Comparison of ENCODE assay signal across 14 cellular contexts in genomic region chr12:104524433-104524832, GRCh38.
"Had no signal": no experiment of that assay in that cellular context is flagged by ENCODE, and none has a peak within 500 bp of the region (broad histone marks: within the 10 kb centered on the region; RNA-seq: fewer than 3 reads in every experiment).

No MANE protein-coding gene starts in this region.

- H3K36me3 ChIP-seq: esophagus muscularis mucosa, left lung, thoracic aorta had no signal

- DNase-seq: activated CD4-positive, alpha-beta T cell treated with anti-CD3 and anti-CD28 coated beads, Interleukin-2, amount 10 ng/mL, durations not matched to agents 7 days and 5 days; activated CD4-positive, CD25-positive, alpha-beta regulatory T cell; activated naive CD4-positive, alpha-beta T cell treated with anti-CD3 and anti-CD28 coated beads, Interleukin-2, amount 50 U/mL, for 16 hours; dorsolateral prefrontal cortex; hippocampal formation; kidney; left lung; mammary epithelial cell; naive thymus-derived CD4-positive, alpha-beta T cell; nucleus accumbens; stimulated activated CD4-positive, alpha-beta T cell treated with anti-CD3 and anti-CD28 coated beads, Interleukin-15, amount 100 ng/mL, for 24 hours; stimulated activated CD4-positive, alpha-beta T cell treated with anti-CD3 and anti-CD28 coated beads, Interleukin-4, amount 100 ng/mL, for 24 hours had no signal

- H3K27me3 Mint-ChIP-seq: activated CD4-positive, alpha-beta T cell treated with anti-CD3 and anti-CD28 coated beads, Interleukin-2, amount 10 ng/mL, durations not matched to agents 7 days and 5 days; naive thymus-derived CD4-positive, alpha-beta T cell had no signal

- H3K9me3 ChIP-seq: esophagus muscularis mucosa, left lung, thoracic aorta had no signal

- H3K27ac Mint-ChIP-seq: activated CD4-positive, alpha-beta T cell treated with anti-CD3 and anti-CD28 coated beads, Interleukin-2, amount 10 ng/mL, durations not matched to agents 7 days and 5 days had no signal

- H3K4me3 Mint-ChIP-seq: activated CD4-positive, alpha-beta T cell treated with anti-CD3 and anti-CD28 coated beads, Interleukin-2, amount 10 ng/mL, durations not matched to agents 7 days and 5 days had no signal

- H3K27ac ChIP-seq: dorsolateral prefrontal cortex, esophagus muscularis mucosa, thoracic aorta had no signal

- ATAC-seq: naive thymus-derived CD4-positive, alpha-beta T cell had no signal
